ENCODE assay signal across 19 cellular contexts in the genomic region with DNA sequence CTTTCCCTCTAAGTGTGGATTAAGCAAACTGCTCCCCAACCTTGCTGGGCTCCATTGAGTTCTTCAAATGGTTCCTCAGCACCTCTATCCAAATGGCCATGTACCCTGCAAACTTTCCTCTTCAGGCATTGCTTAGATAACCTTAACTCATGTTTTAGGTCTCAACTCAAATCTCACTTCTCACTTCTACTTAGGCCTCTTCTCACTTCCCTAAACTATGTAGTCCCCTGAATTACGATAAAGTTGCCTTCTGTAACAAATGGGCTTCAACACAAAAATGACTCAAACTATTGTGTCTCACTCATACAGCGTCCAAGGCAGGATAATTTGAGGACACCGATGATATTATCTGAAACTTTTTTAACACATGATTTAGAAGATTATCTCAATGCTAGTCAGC.
DNase-seq lines count a peak whose midpoint lies in the region; ATAC-seq, FAIRE-seq and TF ChIP-seq lines count a peak whose summit lies in the region.
"Had no signal": no experiment of that assay in that cellular context is flagged by ENCODE, and none has a peak within 500 bp of the region (broad histone marks: within the 10 kb centered on the region; RNA-seq: fewer than 3 reads in every experiment).

No MANE protein-coding gene starts in this region.

- no peak overlapping the region for H3K27ac ChIP-seq in PC-3 (ENCODE audit: low read length)
- H3K27ac ChIP-seq: breast epithelium, psoas muscle, RWPE1 had no signal

- H3K4me2 ChIP-seq in PC-3 (ENCODE audit: low read length) = no peak overlapping the region

- POLR2A ChIA-PET in PC-3 (lab: Charles Lee; ENCODE audit: unreplicated experiment) = no interaction called here

- no peaks in the 10 kb centered on the region for H3K9me3 ChIP-seq in PC-3 (ENCODE audit: low read length)

- FAIRE-seq in GM18507 (lab: Jason Lieb, UNC) = peak; percentile 29
- FAIRE-seq in GM19239 (lab: Jason Lieb, UNC) = no peak
- FAIRE-seq: keratinocyte, urothelium cell line had no signal

- no peak overlapping the region for H3K9ac ChIP-seq in PC-3 (ENCODE audit: low read length)

- no peaks in the 10 kb centered on the region for H3F3A ChIP-seq in PC-3 (ENCODE audit: low read length, unreplicated experiment)

- no peak for TF ChIP-seq CTCF in PC-3 (conservative IDR thresholded peaks at IDR 0.05; ENCODE audit: low read depth, low read length)

- no peak overlapping the region for H2AFZ ChIP-seq in PC-3 (ENCODE audit: low read length)

- DNase-seq in GM18507 (ENCODE audit: extremely low spot score, insufficient read length, low read depth) (no peak), GM19239 (ENCODE audit: insufficient read length, low spot score) (no peak), PC-3 (no peak), 8988T (no peak), mucosa of gallbladder (ENCODE audit: low spot score) (no peak)
- DNase-seq: activated CD4-positive, alpha-beta T cell treated with anti-CD3 and anti-CD28 coated beads, Interleukin-2, amount 50 U/mL, for 48 hours; activated effector memory CD4-positive, alpha-beta T cell treated with Interleukin-2 at 50 U/mL for 16 hours; DMS53; NCI-H1417; NCI-H524 treated with DMSO at 0.1 percent for 48 hours; psoas muscle had no signal

- H3K36me3 ChIP-seq in PC-3 (ENCODE audit: low read depth, low read length) = no peaks in the 10 kb centered on the region
- H3K36me3 ChIP-seq: breast epithelium had no signal

- intact Hi-C loops in PC-3 (cut with micrococcal nuclease) = no loop called here

- ATAC-seq in GM19468 (IDR thresholded peaks at IDR 0.05; ENCODE audit: extremely low read depth, unreplicated experiment) = peak; percentile 43
- peak; percentile 80 for ATAC-seq in HG02885 (IDR thresholded peaks at IDR 0.05; ENCODE audit: poor library complexity, unreplicated experiment)
- peak; percentile 91 for ATAC-seq in HG03575 (IDR thresholded peaks at IDR 0.05; ENCODE audit: extremely low read depth, insufficient number of reproducible peaks, low FRiP score, unreplicated experiment)
- ATAC-seq in PC-3 = no peak
- ATAC-seq: HCT116, psoas muscle had no signal

- H3K27me3 ChIP-seq in PC-3 (ENCODE audit: low read length) = no peaks in the 10 kb centered on the region
- H3K27me3 ChIP-seq: breast epithelium had no signal

- H3K9me2 ChIP-seq in PC-3 (replicated peaks; ENCODE audit: low read length) = no peaks in the 10 kb centered on the region

- H3K4me3 ChIP-seq in PC-3 (ENCODE audit: low read length) = no peak overlapping the region
- H3K4me3 ChIP-seq: breast epithelium, psoas muscle had no signal

- BruUV-seq in PC-3 (replicated peaks; lab: Mats Ljungman, UMichigan) = no TSS peak

- H4K20me1 ChIP-seq in PC-3 (ENCODE audit: low read length) = no peaks in the 10 kb centered on the region

- no peaks in the 10 kb centered on the region for H3K79me2 ChIP-seq in PC-3 (ENCODE audit: low read length)

- no peaks in the 10 kb centered on the region for H3K4me1 ChIP-seq in PC-3 (ENCODE audit: insufficient read depth, low read length)
- H3K4me1 ChIP-seq: breast epithelium, psoas muscle had no signal

- CTCF ChIA-PET in PC-3 (lab: Charles Lee) = no interaction called here
